Comparison of ENCODE assay signal across 27 cellular contexts in genomic region chr11:93655047-93655446, GRCh38. TPM values are rescaled to one million over a fixed set of nuclear protein-coding genes. Genes with fewer than 3 reads are reported as not detected.
DNase-seq lines count a peak whose midpoint lies in the region; ATAC-seq and TF ChIP-seq lines count a peak whose summit lies in the region.
"Had no signal": no experiment of that assay in that cellular context is flagged by ENCODE, and none has a peak within 500 bp of the region (broad histone marks: within the 10 kb centered on the region; RNA-seq: fewer than 3 reads in every experiment).

No MANE protein-coding gene starts in this region.

- no peak for TF ChIP-seq CTCF in left lung (IDR thresholded peaks at IDR 0.05)
- no peak for TF ChIP-seq CTCF in sigmoid colon (IDR thresholded peaks at IDR 0.05)

- DNase-seq in Kasumi-1 (lab: John Stamatoyannopoulos, UW): peak; percentile 76 to 83
- DNase-seq in SIG-M5 (lab: John Stamatoyannopoulos, UW): peak; percentile 21
- DNase-seq in left lung: no peak
- DNase-seq in HCEC 1CT: no peak
- DNase-seq in GM03348 (ENCODE audit: low spot score): no peak
- DNase-seq in sigmoid colon: no peak
- no peak for DNase-seq in activated CD4-positive, alpha-beta T cell treated with anti-CD3 and anti-CD28 coated beads, Interleukin-2, amount 10 ng/mL, durations not matched to agents 7 days and 5 days
- DNase-seq: activated naive CD4-positive, alpha-beta T cell treated with anti-CD3 and anti-CD28 coated beads, Interleukin-2, amount 50 U/mL, for 16 hours; amygdala; BE2C; COR-L47; DMS79; Karpas-422; left ventricle myocardium inferior; naive B cell; NCI-H1092 treated with DMSO at 0.1 percent for 48 hours; NCI-H187 treated with DMSO at 0.1 percent for 48 hours; stimulated activated CD8-positive, alpha-beta memory T cell treated with anti-CD3 and anti-CD28 coated beads, Interleukin-4, amount 100 ng/mL, for 48 hours; stimulated activated naive CD8-positive, alpha-beta T cell treated with anti-CD3 and anti-CD28 coated beads, Interleukin-15, amount 100 ng/mL, for 72 hours; T-helper 9 cell had no signal

- no peaks in the 10 kb centered on the region for H3K36me3 ChIP-seq in BLaER1 treated with 17β-estradiol and CSF1 and Interleukin-3, amounts not matched to agents 10 nM and 100 nM
- H3K36me3 ChIP-seq in left lung (no peaks in the 10 kb centered on the region), sigmoid colon (no peaks in the 10 kb centered on the region)
- H3K36me3 ChIP-seq: BE2C, HAP-1, left ventricle myocardium inferior had no signal

- no peak overlapping the region for H3K27ac Mint-ChIP-seq in activated CD4-positive, alpha-beta T cell treated with anti-CD3 and anti-CD28 coated beads, Interleukin-2, amount 10 ng/mL, durations not matched to agents 7 days and 5 days
- H3K27ac Mint-ChIP-seq: activated CD4-positive, alpha-beta T cell treated with anti-CD3 and anti-CD28 coated beads, Interleukin-2, amount 10 ng/mL, durations not matched to agents 24 days and 14 days; activated T-helper 1 cell treated with anti-CD3 and anti-CD28 coated beads, Interleukin-12 subunit alpha, Interleukin-12 subunit beta, Interleukin-2, Interleukin-4 antibody, amounts not matched to agents 30 ng/mL and 10 ng/mL and 1 ng/mL, durations not matched to agents 14 hours and 24 hours and 36 hours; stimulated activated naive CD8-positive, alpha-beta T cell treated with anti-CD3 and anti-CD28 coated beads, Interleukin-15, amount 100 ng/mL, for 72 hours had no signal

- no peaks in the 10 kb centered on the region for H3K27me3 ChIP-seq in BLaER1 treated with 17β-estradiol and CSF1 and Interleukin-3, amounts not matched to agents 10 nM and 100 nM
- H3K27me3 ChIP-seq in left lung: no peaks in the 10 kb centered on the region
- no peaks in the 10 kb centered on the region for H3K27me3 ChIP-seq in sigmoid colon
- H3K27me3 ChIP-seq: BE2C had no signal

- CTCF ChIA-PET in activated CD4-positive, alpha-beta T cell treated with anti-CD3 and anti-CD28 coated beads, Interleukin-2, amount 10 ng/mL, durations not matched to agents 7 days and 5 days (lab: Charles Lee): interaction anchor here (0.9 to 1.4 kb wide), 2 partner anchors 9 kb away, joined by 3 read pairs; no protein-coding TSS in a partner anchor

- POLR2A ChIA-PET in activated CD4-positive, alpha-beta T cell treated with anti-CD3 and anti-CD28 coated beads, Interleukin-2, amount 10 ng/mL, durations not matched to agents 7 days and 5 days (lab: Charles Lee): no interaction called here

- H3K4me1 Mint-ChIP-seq in activated CD4-positive, alpha-beta T cell treated with anti-CD3 and anti-CD28 coated beads, Interleukin-2, amount 10 ng/mL, durations not matched to agents 7 days and 5 days: peaks cover 24% of the 10 kb centered on the region

- TF ChIP-seq POLR2A in sigmoid colon (IDR thresholded peaks at IDR 0.05): no peak

- H3K27ac ChIP-seq in BLaER1 treated with 17β-estradiol and CSF1 and Interleukin-3, amounts not matched to agents 10 nM and 100 nM: peak overlapping the region in 5 of 11 experiments; percentile 1 to 49 (median 6); a peak in 6 of 22 replicates
- H3K27ac ChIP-seq in left lung (peak overlapping the region in 1 of 2 donors; percentile 82), sigmoid colon (no peak overlapping the region)
- H3K27ac ChIP-seq: A549, left ventricle myocardium inferior, RWPE1 had no signal

- no peak for TF ChIP-seq EP300 in sigmoid colon (IDR thresholded peaks at IDR 0.05)

- no peak overlapping the region; a peak in 1 of 22 replicates for H3K9ac ChIP-seq in BLaER1 treated with 17β-estradiol and CSF1 and Interleukin-3, amounts not matched to agents 10 nM and 100 nM

- H3K27me3 Mint-ChIP-seq in activated CD4-positive, alpha-beta T cell treated with anti-CD3 and anti-CD28 coated beads, Interleukin-2, amount 10 ng/mL, durations not matched to agents 7 days and 5 days: peaks cover 8% of the 10 kb centered on the region

- H3K9me3 ChIP-seq in BLaER1 treated with 17β-estradiol and CSF1 and Interleukin-3, amounts not matched to agents 10 nM and 100 nM (replicated peaks in 1 of 11): peaks cover 0 to 8% (median 0%) of the 10 kb centered on the region in 11 experiments; a peak in 4 of 22 replicates
- no peaks in the 10 kb centered on the region for H3K9me3 ChIP-seq in left lung
- H3K9me3 ChIP-seq in sigmoid colon: no peaks in the 10 kb centered on the region
- H3K9me3 ChIP-seq: A549, BE2C, HAP-1, left ventricle myocardium inferior had no signal

- no peaks in the 10 kb centered on the region for H3K36me3 Mint-ChIP-seq in activated CD4-positive, alpha-beta T cell treated with anti-CD3 and anti-CD28 coated beads, Interleukin-2, amount 10 ng/mL, durations not matched to agents 7 days and 5 days (ENCODE audit: low read depth)
- H3K36me3 Mint-ChIP-seq: naive B cell had no signal

- intact Hi-C loops in left lung (cut with DNase I): no loop called here
- intact Hi-C loops in sigmoid colon (cut with DNase I): loop anchor here (10.0 kb wide), 1 partner anchor 710 kb away; no protein-coding TSS in a partner anchor

- H3K4me1 ChIP-seq in BLaER1 treated with 17β-estradiol and CSF1 and Interleukin-3, amounts not matched to agents 10 nM and 100 nM: peaks cover 0 to 16% (median 2%) of the 10 kb centered on the region in 10 experiments; a peak in 6 of 20 replicates
- peaks cover 0 to 3% of the 10 kb centered on the region in 2 donors for H3K4me1 ChIP-seq in left lung
- H3K4me1 ChIP-seq in sigmoid colon: no peaks in the 10 kb centered on the region
- H3K4me1 ChIP-seq: BE2C, HAP-1, left ventricle myocardium inferior had no signal

- no peak overlapping the region for H3K4me3 Mint-ChIP-seq in activated CD4-positive, alpha-beta T cell treated with anti-CD3 and anti-CD28 coated beads, Interleukin-2, amount 10 ng/mL, durations not matched to agents 7 days and 5 days
- H3K4me3 Mint-ChIP-seq: activated CD4-positive, alpha-beta T cell treated with anti-CD3 and anti-CD28 coated beads, Interleukin-2, amount 10 ng/mL, durations not matched to agents 24 days and 14 days; activated T-helper 1 cell treated with anti-CD3 and anti-CD28 coated beads, Interleukin-12 subunit alpha, Interleukin-12 subunit beta, Interleukin-2, Interleukin-4 antibody, amounts not matched to agents 30 ng/mL and 10 ng/mL and 1 ng/mL, durations not matched to agents 14 hours and 24 hours and 36 hours; naive B cell; stimulated activated naive CD8-positive, alpha-beta T cell treated with anti-CD3 and anti-CD28 coated beads, Interleukin-15, amount 100 ng/mL, for 72 hours had no signal

- 75 to 86% methylated on average over 3 of the region's 3 CpGs for WGBS in sigmoid colon, 2 donors

- H3K9me3 Mint-ChIP-seq in activated CD4-positive, alpha-beta T cell treated with anti-CD3 and anti-CD28 coated beads, Interleukin-2, amount 10 ng/mL, durations not matched to agents 7 days and 5 days: no peaks in the 10 kb centered on the region
- H3K9me3 Mint-ChIP-seq: activated CD4-positive, alpha-beta T cell treated with anti-CD3 and anti-CD28 coated beads, Interleukin-2, amount 10 ng/mL, durations not matched to agents 24 days and 14 days; activated T-helper 1 cell treated with anti-CD3 and anti-CD28 coated beads, Interleukin-12 subunit alpha, Interleukin-12 subunit beta, Interleukin-2, Interleukin-4 antibody, amounts not matched to agents 30 ng/mL and 10 ng/mL and 1 ng/mL, durations not matched to agents 14 hours and 24 hours and 36 hours; naive B cell; stimulated activated naive CD8-positive, alpha-beta T cell treated with anti-CD3 and anti-CD28 coated beads, Interleukin-15, amount 100 ng/mL, for 72 hours had no signal

- peak; percentile 39 for ATAC-seq in left lung
- ATAC-seq: A549; SK-N-SH treated with all-trans-retinoic acid at 6 μM for 48 hours; stimulated activated naive CD8-positive, alpha-beta T cell treated with anti-CD3 and anti-CD28 coated beads, Interleukin-15, amount 100 ng/mL, for 72 hours had no signal

- H4K20me1 ChIP-seq in BLaER1 treated with 17β-estradiol and CSF1 and Interleukin-3, amounts not matched to agents 10 nM and 100 nM: no peaks in the 10 kb centered on the region

- H3K4me3 ChIP-seq in BLaER1 treated with 17β-estradiol and CSF1 and Interleukin-3, amounts not matched to agents 10 nM and 100 nM: no peak overlapping the region
- H3K4me3 ChIP-seq in left lung: no peak overlapping the region
- H3K4me3 ChIP-seq in sigmoid colon: no peak overlapping the region
- H3K4me3 ChIP-seq: A549, HAP-1, left ventricle myocardium inferior had no signal

- H3K4me2 ChIP-seq in BLaER1 treated with 17β-estradiol and CSF1 and Interleukin-3, amounts not matched to agents 10 nM and 100 nM: peak overlapping the region in 7 of 11 experiments; percentile 10 to 52 (median 34); a peak in 11 of 22 replicates
- H3K4me2 ChIP-seq: A549 had no signal

RNA-seq across cellular contexts. Expression of gene CEP295, which starts 6.4 kb away (rescaled TPM):
- 10 to 100 TPM; 10.5 to 11.3 TPM for total RNA-seq in left lung
- 10 to 100 TPM; 18.2 to 31.0 (median 20.6) TPM for total RNA-seq in sigmoid colon
- polyA plus RNA-seq in sigmoid colon: 1 to 10 TPM; 1.8 to 6.3 (median 2.4) TPM
- 10 to 100 TPM; 31.8 to 35.5 TPM for total RNA-seq in activated CD4-positive, alpha-beta T cell treated with anti-CD3 and anti-CD28 coated beads, Interleukin-2, amount 10 ng/mL, durations not matched to agents 7 days and 5 days

Comparison
In these comparisons a context has a peak if more than half of its experiments do, and no peak if none do; other contexts are left out.
1. DNase-seq: peak in Kasumi-1 (2 of 2) and SIG-M5 (single experiment); none in left lung (0 of 2), HCEC 1CT (single experiment), GM03348 (single experiment), sigmoid colon (single experiment) and activated CD4-positive, alpha-beta T cell treated with anti-CD3 and anti-CD28 coated beads, Interleukin-2, amount 10 ng/mL, durations not matched to agents 7 days and 5 days (single experiment).